37 cellular contexts compared by ENCODE assay signal in the genomic region with DNA sequence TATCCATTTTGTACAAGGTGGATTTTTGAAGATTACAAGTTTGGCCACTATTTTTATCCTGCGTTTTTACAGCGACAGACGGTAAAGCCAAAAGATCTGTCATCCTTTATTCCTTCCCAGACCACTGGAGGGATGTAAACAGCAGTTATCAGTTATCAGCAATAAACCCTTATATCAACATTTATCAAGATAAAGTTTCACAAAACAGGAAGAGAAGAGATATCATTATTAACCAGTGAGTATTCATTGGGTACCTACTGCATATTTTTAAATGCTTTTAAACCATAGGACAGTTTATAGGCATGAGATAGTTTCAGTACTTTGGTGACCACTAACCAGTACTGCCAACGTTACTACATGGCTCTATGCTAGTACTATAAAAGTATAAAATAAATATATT.
"Had no signal": no experiment of that assay in that cellular context is flagged by ENCODE, and none has a peak within 500 bp of the region (broad histone marks: within the 10 kb centered on the region; RNA-seq: fewer than 3 reads in every experiment).

No MANE protein-coding gene starts in this region.

- H3K4me3 Mint-ChIP-seq: activated CD4-positive, alpha-beta memory T cell treated with anti-CD3 and anti-CD28 coated beads, Interleukin-2, amount 10 ng/mL, durations not matched to agents 7 days and 5 days; activated CD4-positive, alpha-beta T cell treated with anti-CD3 and anti-CD28 coated beads for 36 hours; activated CD4-positive, alpha-beta T cell treated with anti-CD3 and anti-CD28 coated beads, Interleukin-2, amount 10 ng/mL, durations not matched to agents 7 days and 5 days; activated CD8-positive, alpha-beta memory T cell treated with anti-CD3 and anti-CD28 coated beads, Interleukin-2, amount 10 ng/mL, durations not matched to agents 7 days and 5 days; activated CD8-positive, alpha-beta T cell treated with anti-CD3 and anti-CD28 coated beads, Interleukin-2, amount 10 ng/mL, durations not matched to agents 7 days and 5 days; activated naive CD4-positive, alpha-beta T cell treated with anti-CD3 and anti-CD28 coated beads, Interleukin-2, amount 10 ng/mL, durations not matched to agents 7 days and 5 days; activated naive CD4-positive, alpha-beta T cell treated with anti-CD3 and anti-CD28 coated beads, Interleukin-2, amount 50 U/mL, for 24 hours; activated naive CD8-positive, alpha-beta T cell; activated naive CD8-positive, alpha-beta T cell treated with anti-CD3 and anti-CD28 coated beads, Interleukin-2, amount 10 ng/mL, durations not matched to agents 7 days and 5 days; activated naive CD8-positive, alpha-beta T cell treated with anti-CD3 and anti-CD28 coated beads, Interleukin-2, amount 50 U/mL, for 24 hours; activated T-cell treated with anti-CD3 and anti-CD28 coated beads, Interleukin-2, amount 50 U/mL, for 24 hours; brain; central memory CD8-positive, alpha-beta T cell; T-helper 1 cell treated with Interleukin-12 subunit alpha and Interleukin-12 subunit beta and Interleukin-4 antibody, amounts not matched to agents 30 μg/mL and 1 μg/mL, for 36 hours; T-helper 2 cell treated with Interferon-gamma antibody and Interleukin-4, amounts not matched to agents 5 μg/mL and 100 μg/mL, for 36 hours; WTC11 had no signal

- H3K27ac ChIP-seq: cardiac muscle cell, WERI-Rb-1 had no signal

- H3K36me3 ChIP-seq: WERI-Rb-1 had no signal

- H3K9me3 Mint-ChIP-seq: activated CD4-positive, alpha-beta memory T cell treated with anti-CD3 and anti-CD28 coated beads, Interleukin-2, amount 10 ng/mL, durations not matched to agents 7 days and 5 days; activated CD4-positive, alpha-beta T cell treated with anti-CD3 and anti-CD28 coated beads, Interleukin-2, amount 10 ng/mL, durations not matched to agents 7 days and 5 days; activated naive CD4-positive, alpha-beta T cell treated with anti-CD3 and anti-CD28 coated beads, Interleukin-2, amount 10 ng/mL, durations not matched to agents 7 days and 5 days; activated naive CD4-positive, alpha-beta T cell treated with anti-CD3 and anti-CD28 coated beads, Interleukin-2, amount 50 U/mL, for 24 hours; activated naive CD8-positive, alpha-beta T cell treated with anti-CD3 and anti-CD28 coated beads, Interleukin-2, amount 10 ng/mL, durations not matched to agents 7 days and 5 days; activated T-cell treated with anti-CD3 and anti-CD28 coated beads, Interleukin-2, amount 50 U/mL, for 24 hours; activated T-helper 2 cell treated with anti-CD3 and anti-CD28 coated beads, Interferon-gamma antibody, Interleukin-2, Interleukin-4, amounts not matched to agents 10 μg/mL and 5 μg/mL and 100 μg/mL, durations not matched to agents 14 hours and 24 hours and 36 hours; brain; central memory CD8-positive, alpha-beta T cell; T-helper 1 cell treated with Interleukin-12 subunit alpha and Interleukin-12 subunit beta and Interleukin-4 antibody, amounts not matched to agents 30 μg/mL and 1 μg/mL, for 36 hours; T-helper 2 cell treated with Interferon-gamma antibody and Interleukin-4, amounts not matched to agents 5 μg/mL and 100 μg/mL, for 36 hours had no signal

- H3K27ac Mint-ChIP-seq: activated CD4-positive, alpha-beta memory T cell treated with anti-CD3 and anti-CD28 coated beads, Interleukin-2, amount 10 ng/mL, durations not matched to agents 7 days and 5 days; activated CD4-positive, alpha-beta T cell treated with anti-CD3 and anti-CD28 coated beads for 36 hours; activated CD4-positive, alpha-beta T cell treated with anti-CD3 and anti-CD28 coated beads, Interleukin-2, amount 10 ng/mL, durations not matched to agents 7 days and 5 days; activated CD8-positive, alpha-beta memory T cell treated with anti-CD3 and anti-CD28 coated beads, Interleukin-2, amount 10 ng/mL, durations not matched to agents 7 days and 5 days; activated CD8-positive, alpha-beta T cell treated with anti-CD3 and anti-CD28 coated beads, Interleukin-2, amount 10 ng/mL, durations not matched to agents 7 days and 5 days; activated naive CD4-positive, alpha-beta T cell treated with anti-CD3 and anti-CD28 coated beads, Interleukin-2, amount 10 ng/mL, durations not matched to agents 7 days and 5 days; activated naive CD4-positive, alpha-beta T cell treated with anti-CD3 and anti-CD28 coated beads, Interleukin-2, amount 50 U/mL, for 24 hours; activated naive CD8-positive, alpha-beta T cell; activated naive CD8-positive, alpha-beta T cell treated with anti-CD3 and anti-CD28 coated beads, Interleukin-2, amount 10 ng/mL, durations not matched to agents 7 days and 5 days; activated naive CD8-positive, alpha-beta T cell treated with anti-CD3 and anti-CD28 coated beads, Interleukin-2, amount 50 U/mL, for 24 hours; activated T-cell treated with anti-CD3 and anti-CD28 coated beads, Interleukin-2, amount 50 U/mL, for 24 hours; activated T-helper 2 cell treated with anti-CD3 and anti-CD28 coated beads, Interferon-gamma antibody, Interleukin-2, Interleukin-4, amounts not matched to agents 10 μg/mL and 5 μg/mL and 100 μg/mL, durations not matched to agents 14 hours and 24 hours and 36 hours; brain; T-helper 1 cell treated with Interleukin-12 subunit alpha and Interleukin-12 subunit beta and Interleukin-4 antibody, amounts not matched to agents 30 μg/mL and 1 μg/mL, for 36 hours; T-helper 2 cell treated with Interferon-gamma antibody and Interleukin-4, amounts not matched to agents 5 μg/mL and 100 μg/mL, for 36 hours; WTC11 had no signal

- H3K4me3 ChIP-seq: cardiac muscle cell had no signal

- ATAC-seq: activated CD4-positive, alpha-beta T cell treated with anti-CD3 and anti-CD28 coated beads for 36 hours; activated CD4-positive, CD25-positive, alpha-beta regulatory T cell treated with anti-CD3 and anti-CD28 coated beads, Interleukin-2, amount 50 U/mL, for 24 hours; activated CD8-positive, alpha-beta memory T cell treated with anti-CD3 and anti-CD28 coated beads, Interleukin-2, amount 10 ng/mL, durations not matched to agents 7 days and 5 days; activated CD8-positive, alpha-beta T cell treated with anti-CD3 and anti-CD28 coated beads, Interleukin-2, amount 10 ng/mL, durations not matched to agents 7 days and 5 days; activated naive CD8-positive, alpha-beta T cell treated with anti-CD3 and anti-CD28 coated beads, Interleukin-2, amount 50 U/mL, for 24 hours; WTC11 had no signal

- H3K4me1 Mint-ChIP-seq: activated naive CD4-positive, alpha-beta T cell treated with anti-CD3 and anti-CD28 coated beads, Interleukin-2, amount 50 U/mL, for 24 hours; activated naive CD8-positive, alpha-beta T cell treated with anti-CD3 and anti-CD28 coated beads, Interleukin-2, amount 10 ng/mL, durations not matched to agents 7 days and 5 days; activated naive CD8-positive, alpha-beta T cell treated with anti-CD3 and anti-CD28 coated beads, Interleukin-2, amount 50 U/mL, for 24 hours; central memory CD8-positive, alpha-beta T cell had no signal

- DNase-seq: activated CD4-positive, alpha-beta memory T cell treated with anti-CD3 and anti-CD28 coated beads, Interleukin-2, amount 10 ng/mL, durations not matched to agents 7 days and 5 days; activated CD4-positive, alpha-beta T cell treated with anti-CD3 and anti-CD28 coated beads for 1 hour; activated CD4-positive, alpha-beta T cell treated with anti-CD3 and anti-CD28 coated beads for 36 hours; activated CD4-positive, alpha-beta T cell treated with anti-CD3 and anti-CD28 coated beads for 48 hours; activated CD4-positive, alpha-beta T cell treated with anti-CD3 and anti-CD28 coated beads, Interleukin-2, amount 10 ng/mL, durations not matched to agents 7 days and 5 days; activated CD4-positive, alpha-beta T cell treated with anti-CD3 and anti-CD28 coated beads, Interleukin-2, amount 50 U/mL, for 48 hours; activated CD4-positive, CD25-positive, alpha-beta regulatory T cell; activated CD8-positive, alpha-beta memory T cell treated with anti-CD3 and anti-CD28 coated beads for 24 hours; activated CD8-positive, alpha-beta memory T cell treated with anti-CD3 and anti-CD28 coated beads, Interleukin-2, amount 10 ng/mL, durations not matched to agents 7 days and 5 days; activated CD8-positive, alpha-beta memory T cell treated with anti-CD3 and anti-CD28 coated beads, Interleukin-2, amount 50 U/mL, for 48 hours; activated CD8-positive, alpha-beta T cell treated with anti-CD3 and anti-CD28 coated beads, Interleukin-2, amount 10 ng/mL, durations not matched to agents 7 days and 5 days; activated effector memory CD4-positive, alpha-beta T cell treated with Interleukin-2 at 50 U/mL for 16 hours; activated gamma-delta T cell; activated naive CD4-positive, alpha-beta T cell treated with anti-CD3 and anti-CD28 coated beads, Interleukin-2, amount 10 ng/mL, durations not matched to agents 7 days and 5 days; activated naive CD4-positive, alpha-beta T cell treated with Interleukin-2 at 50 U/mL for 16 hours; activated naive CD8-positive, alpha-beta T cell treated with anti-CD3 and anti-CD28 coated beads, Interleukin-2, amount 10 ng/mL, durations not matched to agents 7 days and 5 days; activated naive CD8-positive, alpha-beta T cell treated with anti-CD3 and anti-CD28 coated beads, Interleukin-2, amount 50 U/mL, for 24 hours; activated T-cell treated with anti-CD3 and anti-CD28 coated beads, Interleukin-2, amount 50 U/mL, for 24 hours; activated T-cell treated with anti-CD3 and anti-CD28 coated beads, Interleukin-2, amount 50 U/mL, for 48 hours; amygdala; anterior cingulate cortex; caudate nucleus; cerebellar nuclear complex; T-helper 1 cell; T-helper 2 cell; T-helper 9 cell; WERI-Rb-1 had no signal

- H3K36me3 Mint-ChIP-seq: activated CD8-positive, alpha-beta memory T cell treated with anti-CD3 and anti-CD28 coated beads, Interleukin-2, amount 10 ng/mL, durations not matched to agents 7 days and 5 days; activated naive CD4-positive, alpha-beta T cell treated with anti-CD3 and anti-CD28 coated beads, Interleukin-2, amount 10 ng/mL, durations not matched to agents 7 days and 5 days; activated naive CD4-positive, alpha-beta T cell treated with anti-CD3 and anti-CD28 coated beads, Interleukin-2, amount 50 U/mL, for 24 hours; activated naive CD8-positive, alpha-beta T cell treated with anti-CD3 and anti-CD28 coated beads, Interleukin-2, amount 10 ng/mL, durations not matched to agents 7 days and 5 days; brain; WTC11 had no signal

- H3K27me3 Mint-ChIP-seq: activated CD4-positive, alpha-beta memory T cell treated with anti-CD3 and anti-CD28 coated beads, Interleukin-2, amount 10 ng/mL, durations not matched to agents 7 days and 5 days; activated CD4-positive, alpha-beta T cell treated with anti-CD3 and anti-CD28 coated beads for 36 hours; activated CD4-positive, alpha-beta T cell treated with anti-CD3 and anti-CD28 coated beads, Interleukin-2, amount 10 ng/mL, durations not matched to agents 7 days and 5 days; activated CD8-positive, alpha-beta memory T cell treated with anti-CD3 and anti-CD28 coated beads, Interleukin-2, amount 10 ng/mL, durations not matched to agents 7 days and 5 days; activated naive CD4-positive, alpha-beta T cell treated with anti-CD3 and anti-CD28 coated beads, Interleukin-2, amount 10 ng/mL, durations not matched to agents 7 days and 5 days; activated naive CD4-positive, alpha-beta T cell treated with anti-CD3 and anti-CD28 coated beads, Interleukin-2, amount 50 U/mL, for 24 hours; activated naive CD8-positive, alpha-beta T cell; activated naive CD8-positive, alpha-beta T cell treated with anti-CD3 and anti-CD28 coated beads, Interleukin-2, amount 10 ng/mL, durations not matched to agents 7 days and 5 days; activated T-cell treated with anti-CD3 and anti-CD28 coated beads, Interleukin-2, amount 50 U/mL, for 24 hours; central memory CD8-positive, alpha-beta T cell had no signal

- H3K27me3 ChIP-seq: cardiac muscle cell had no signal
